Comparison of ENCODE assay signal across 28 cellular contexts in genomic region chr4:53923921-53924320, GRCh38.
"Had no signal": no experiment of that assay in that cellular context is flagged by ENCODE, and none has a peak within 500 bp of the region (broad histone marks: within the 10 kb centered on the region; RNA-seq: fewer than 3 reads in every experiment).

No MANE protein-coding gene starts in this region.

- H3K4me3 Mint-ChIP-seq: activated T-cell treated with anti-CD3 and anti-CD28 coated beads, Interleukin-2, amount 50 U/mL, for 72 hours; mesothelial cell of epicardium; naive B cell; nephron progenitor cell; stimulated activated effector memory CD8-positive, alpha-beta T cell treated with anti-CD3 and anti-CD28 coated beads, Interleukin-12 subunit alpha, Interleukin-12 subunit beta, amount 100 ng/mL, for 72 hours; stimulated activated naive CD8-positive, alpha-beta T cell treated with anti-CD3 and anti-CD28 coated beads, Interleukin-15, Interleukin-2, amounts not matched to agents 100 ng/mL and 50 ng/mL, for 24 hours had no signal

- H3K9me3 Mint-ChIP-seq: activated naive CD4-positive, alpha-beta T cell treated with anti-CD3 and anti-CD28 coated beads, Interleukin-2, amount 50 U/mL, for 72 hours; activated T-cell treated with anti-CD3 and anti-CD28 coated beads, Interleukin-2, amount 50 U/mL, for 72 hours; mesothelial cell of epicardium; naive B cell; nephron progenitor cell; stimulated activated effector memory CD8-positive, alpha-beta T cell treated with anti-CD3 and anti-CD28 coated beads, Interleukin-12 subunit alpha, Interleukin-12 subunit beta, amount 100 ng/mL, for 72 hours; stimulated activated naive CD8-positive, alpha-beta T cell treated with anti-CD3 and anti-CD28 coated beads, Interleukin-15, Interleukin-2, amounts not matched to agents 100 ng/mL and 50 ng/mL, for 24 hours had no signal

- H3K36me3 ChIP-seq: heart left ventricle, neutrophil, ovary, sigmoid colon, thoracic aorta, uterus had no signal

- H3K4me3 ChIP-seq: heart left ventricle, ovary, sigmoid colon, thoracic aorta, uterus had no signal

- DNase-seq: activated CD4-positive, alpha-beta T cell treated with anti-CD3 and anti-CD28 coated beads for 4 hours; activated CD4-positive, alpha-beta T cell treated with anti-CD3 and anti-CD28 coated beads, Interleukin-2, amount 50 U/mL, for 4 hours; activated naive CD4-positive, alpha-beta T cell; activated T-cell treated with anti-CD3 and anti-CD28 coated beads for 4 hours; activated T-cell treated with anti-CD3 and anti-CD28 coated beads, Interleukin-2, amount 50 U/mL, for 72 hours; dermis blood vessel endothelial cell; effector CD4-positive, alpha-beta T cell; foreskin fibroblast; heart left ventricle; left cardiac atrium; left ventricle myocardium superior; naive B cell; nephron progenitor cell; ovary; sigmoid colon; small intestine; stimulated activated CD4-positive, alpha-beta T cell treated with anti-CD3 and anti-CD28 coated beads, Interleukin-4, amount 100 ng/mL, for 24 hours; trophoblast cell; uterus had no signal

- FAIRE-seq: colon, endometrium, small intestine had no signal

- H3K4me1 Mint-ChIP-seq: naive B cell; stimulated activated effector memory CD8-positive, alpha-beta T cell treated with anti-CD3 and anti-CD28 coated beads, Interleukin-12 subunit alpha, Interleukin-12 subunit beta, amount 100 ng/mL, for 72 hours had no signal

- H3K9me3 ChIP-seq: heart left ventricle, neutrophil, ovary, sigmoid colon, thoracic aorta, uterus had no signal

- H3K27ac ChIP-seq: heart left ventricle, ovary, sigmoid colon, thoracic aorta, uterus had no signal

- ATAC-seq: activated naive CD4-positive, alpha-beta T cell treated with anti-CD3 and anti-CD28 coated beads, Interleukin-2, amount 50 U/mL, for 72 hours; activated T-cell treated with anti-CD3 and anti-CD28 coated beads, Interleukin-2, amount 50 U/mL, for 72 hours; heart left ventricle; left cardiac atrium; left ventricle myocardium superior; stimulated activated effector memory CD8-positive, alpha-beta T cell treated with anti-CD3 and anti-CD28 coated beads, Interleukin-12 subunit alpha, Interleukin-12 subunit beta, amount 100 ng/mL, for 72 hours had no signal

- H3K27ac Mint-ChIP-seq: activated T-cell treated with anti-CD3 and anti-CD28 coated beads, Interleukin-2, amount 50 U/mL, for 72 hours; mesothelial cell of epicardium; nephron progenitor cell; progenitor cell of endocrine pancreas; stimulated activated effector memory CD8-positive, alpha-beta T cell treated with anti-CD3 and anti-CD28 coated beads, Interleukin-12 subunit alpha, Interleukin-12 subunit beta, amount 100 ng/mL, for 72 hours; stimulated activated naive CD8-positive, alpha-beta T cell treated with anti-CD3 and anti-CD28 coated beads, Interleukin-15, Interleukin-2, amounts not matched to agents 100 ng/mL and 50 ng/mL, for 24 hours had no signal

- H3K4me1 ChIP-seq: sigmoid colon, uterus had no signal

- H3K27me3 ChIP-seq: heart left ventricle, neutrophil, ovary, sigmoid colon, uterus had no signal

- H3K36me3 Mint-ChIP-seq: activated naive CD4-positive, alpha-beta T cell treated with anti-CD3 and anti-CD28 coated beads, Interleukin-2, amount 50 U/mL, for 72 hours; mesothelial cell of epicardium; naive B cell; stimulated activated effector memory CD8-positive, alpha-beta T cell treated with anti-CD3 and anti-CD28 coated beads, Interleukin-12 subunit alpha, Interleukin-12 subunit beta, amount 100 ng/mL, for 72 hours had no signal
